ENCODE assay signal across 9 cellular contexts in the genomic region with DNA sequence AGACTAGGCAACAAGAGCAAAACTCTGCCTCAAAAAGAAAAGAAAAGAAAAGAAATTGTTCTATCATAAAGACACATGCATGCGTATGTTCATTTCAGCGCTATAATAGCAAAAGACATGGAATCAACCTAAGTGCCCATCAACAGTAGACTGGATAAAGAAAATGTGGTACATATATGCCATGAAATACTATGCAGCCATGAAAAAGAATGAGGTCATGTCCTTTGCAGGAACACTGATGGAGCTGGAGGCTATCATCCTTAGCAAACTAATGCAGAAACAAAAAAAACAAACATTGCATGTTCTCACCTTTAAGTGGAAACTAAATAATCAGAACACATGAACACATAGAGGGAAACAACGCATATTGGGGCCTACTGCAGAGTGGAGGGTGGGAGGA. TPM values are rescaled to one million over a fixed set of nuclear protein-coding genes. Genes with fewer than 3 reads are reported as not detected.
"Had no signal": no experiment of that assay in that cellular context is flagged by ENCODE, and none has a peak within 500 bp of the region (broad histone marks: within the 10 kb centered on the region; RNA-seq: fewer than 3 reads in every experiment).

No MANE protein-coding gene starts in this region.

- DNase-seq: GDM1, GF-D8 had no signal

- ATAC-seq: GM12878 had no signal

- FAIRE-seq: G401.6, GM12878, GM12891, GM12892, GM18507, GM19239 had no signal

- H3K4me3 ChIP-seq: GM12878 had no signal

RNA-seq across cellular contexts. Expression of a gene that starts 6.3 kb away (rescaled TPM):
- total RNA-seq: G401 had no signal
